Comparison of ENCODE assay signal across 10 cellular contexts in the genomic region with DNA sequence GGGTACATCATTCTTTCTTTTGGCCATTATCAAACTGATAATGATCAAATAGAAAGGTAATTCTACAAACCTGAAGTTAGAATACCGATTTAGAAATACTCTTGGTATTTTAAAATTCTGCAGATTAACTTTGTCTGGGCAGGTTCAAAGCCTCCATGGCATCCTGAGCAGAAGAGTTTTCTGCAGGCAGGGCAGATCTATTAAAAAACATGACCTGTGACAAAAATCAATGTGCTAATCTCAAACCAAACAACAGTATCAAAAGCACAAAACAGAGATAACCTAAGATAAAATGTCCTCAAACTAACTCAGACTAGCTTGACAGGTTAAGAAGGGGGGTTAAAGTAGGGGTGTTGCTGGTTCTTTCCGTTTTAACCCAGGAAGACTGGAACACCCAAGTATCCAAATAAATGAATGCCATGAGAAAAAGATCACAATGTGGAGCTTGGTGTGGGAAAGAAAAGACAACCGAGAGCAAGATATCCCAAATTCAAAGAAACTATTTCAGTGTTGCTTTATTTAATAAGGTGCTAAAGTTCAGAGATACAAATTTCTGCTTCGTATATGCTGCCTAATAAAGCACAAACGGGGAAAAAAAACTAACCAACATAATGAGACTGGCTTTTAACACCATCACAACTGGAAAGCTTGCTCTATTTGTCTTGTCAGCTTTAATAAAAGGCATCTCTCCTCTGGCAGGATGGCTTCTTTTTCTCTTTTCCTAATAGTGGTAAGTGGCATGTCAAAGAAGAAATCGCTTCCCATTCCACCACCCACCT. TPM values are rescaled to one million over a fixed set of nuclear protein-coding genes. Genes with fewer than 3 reads are reported as not detected.
DNase-seq lines count a peak whose midpoint lies in the region; ATAC-seq and TF ChIP-seq lines count a peak whose summit lies in the region.
"Had no signal": no experiment of that assay in that cellular context is flagged by ENCODE, and none has a peak within 500 bp of the region (broad histone marks: within the 10 kb centered on the region; RNA-seq: fewer than 3 reads in every experiment).

No MANE protein-coding gene starts in this region.

- H3K36me3 Mint-ChIP-seq in CD4-positive, alpha-beta T cell (ENCODE audit: low read depth) = no peaks in the 10 kb centered on the region
- no peaks in the 10 kb centered on the region for H3K36me3 Mint-ChIP-seq in activated T-helper 17 cell treated with anti-CD3 and anti-CD28 coated beads, Interleukin-2, amount 50 U/mL, for 72 hours (ENCODE audit: low read depth)

- H3K27me3 ChIP-seq in CD4-positive, alpha-beta T cell (ENCODE audit: control insufficient read depth, insufficient read depth, low read length) = peaks cover 55% of the 10 kb centered on the region
- peaks cover 10% of the 10 kb centered on the region for H3K27me3 ChIP-seq in NT2/D1 (ENCODE audit: insufficient read depth, insufficient read length)
- peaks cover 0 to 30% (median 12%) of the 10 kb centered on the region in 4 donors for H3K27me3 ChIP-seq in esophagus muscularis mucosa
- H3K27me3 ChIP-seq in neuron (ENCODE audit: insufficient read depth, low read length) = no peaks in the 10 kb centered on the region

- TF ChIP-seq EP300 in esophagus muscularis mucosa (IDR thresholded peaks at IDR 0.05) = no peak

- H3K4me1 ChIP-seq in NT2/D1 (ENCODE audit: insufficient read depth, insufficient read length) = no peaks in the 10 kb centered on the region
- peaks cover 20 to 43% (median 40%) of the 10 kb centered on the region in 4 donors for H3K4me1 ChIP-seq in esophagus muscularis mucosa
- peaks cover 42% of the 10 kb centered on the region for H3K4me1 ChIP-seq in neuron (ENCODE audit: insufficient read depth, low read length)

- no peak for TF ChIP-seq POLR2A in esophagus muscularis mucosa (IDR thresholded peaks at IDR 0.05; ENCODE audit: low read depth)

- TF ChIP-seq CTCF in CD4-positive, alpha-beta T cell (IDR thresholded peaks at IDR 0.05) = no peak
- TF ChIP-seq CTCF in esophagus muscularis mucosa (IDR thresholded peaks at IDR 0.05) = no peak

- intact Hi-C loops in CD4-positive, alpha-beta T cell (cut with DNase I, micrococcal nuclease) = no loop called here
- intact Hi-C loops in esophagus muscularis mucosa (cut with DNase I) = no loop called here

- H3K36me3 ChIP-seq in NT2/D1 (ENCODE audit: insufficient read depth, insufficient read length, low read length) (no peaks in the 10 kb centered on the region), esophagus muscularis mucosa (no peaks in the 10 kb centered on the region), neuron (ENCODE audit: insufficient read depth, low read length) (no peaks in the 10 kb centered on the region)

- CTCF ChIA-PET in CD4-positive, alpha-beta T cell (lab: Charles Lee) = no interaction called here

- peak overlapping the region; percentile 67 for H3K9ac ChIP-seq in NT2/D1 (ENCODE audit: insufficient read length, low read depth)

- ATAC-seq in CD4-positive, alpha-beta T cell (ENCODE audit: poor library complexity) = no peak
- no peak for ATAC-seq in GM21529 (IDR thresholded peaks at IDR 0.05; ENCODE audit: unreplicated experiment)
- ATAC-seq in GM21786 (IDR thresholded peaks at IDR 0.05; ENCODE audit: unreplicated experiment) = no peak
- ATAC-seq in activated T-helper 17 cell treated with anti-CD3 and anti-CD28 coated beads, Interleukin-2, amount 50 U/mL, for 72 hours (replicated peaks) = no peak
- ATAC-seq: left lobe of liver had no signal

- H3K4me3 ChIP-seq in NT2/D1 (ENCODE audit: insufficient read length, low read depth) = peak overlapping the region; percentile 78
- peak overlapping the region; percentile 55 to 74 (median 60) for H3K4me3 ChIP-seq in esophagus muscularis mucosa
- H3K4me3 ChIP-seq in neuron (ENCODE audit: low read length) = peak overlapping the region; percentile 99

- no peak overlapping the region for H3K27ac Mint-ChIP-seq in CD4-positive, alpha-beta T cell
- no peak overlapping the region for H3K27ac Mint-ChIP-seq in activated T-helper 17 cell treated with anti-CD3 and anti-CD28 coated beads, Interleukin-2, amount 50 U/mL, for 72 hours

- no peak for DNase-seq in CD4-positive, alpha-beta T cell
- no peak for DNase-seq in NT2/D1 (ENCODE audit: low read depth, low spot score)
- DNase-seq in esophagus muscularis mucosa (ENCODE audit: extremely low spot score) = no peak
- no peak for DNase-seq in effector CD4-positive, alpha-beta T cell
- DNase-seq: DMS153 had no signal

- H3K27ac ChIP-seq in CD4-positive, alpha-beta T cell (ENCODE audit: low read depth, low read length) = no peak overlapping the region
- H3K27ac ChIP-seq in esophagus muscularis mucosa (replicated peaks in 1 of 4) = peak overlapping the region in 1 of 4 donors; percentile 74

- WGBS in esophagus muscularis mucosa = 61% methylated on average over 6 of the region's 6 CpGs

- no peak overlapping the region for H2AFZ ChIP-seq in neuron (ENCODE audit: low read depth, low read length)

- no peaks in the 10 kb centered on the region for H3K9me3 ChIP-seq in CD4-positive, alpha-beta T cell (ENCODE audit: control insufficient read depth, low read length)
- H3K9me3 ChIP-seq in NT2/D1 (ENCODE audit: insufficient read depth, low read length) (no peaks in the 10 kb centered on the region), esophagus muscularis mucosa (no peaks in the 10 kb centered on the region), neuron (ENCODE audit: low read length) (no peaks in the 10 kb centered on the region)

- no peaks in the 10 kb centered on the region for H3K9me3 Mint-ChIP-seq in CD4-positive, alpha-beta T cell
- no peaks in the 10 kb centered on the region for H3K9me3 Mint-ChIP-seq in activated T-helper 17 cell treated with anti-CD3 and anti-CD28 coated beads, Interleukin-2, amount 50 U/mL, for 72 hours

- peaks cover 24% of the 10 kb centered on the region for H3K4me1 Mint-ChIP-seq in CD4-positive, alpha-beta T cell (ENCODE audit: low read depth)
- peaks cover under 1% of the 10 kb centered on the region for H3K4me1 Mint-ChIP-seq in activated T-helper 17 cell treated with anti-CD3 and anti-CD28 coated beads, Interleukin-2, amount 50 U/mL, for 72 hours

- POLR2A ChIA-PET in CD4-positive, alpha-beta T cell (lab: Charles Lee) = no interaction called here

- peak overlapping the region; percentile 54 for H3K4me3 Mint-ChIP-seq in CD4-positive, alpha-beta T cell
- H3K4me3 Mint-ChIP-seq in activated T-helper 17 cell treated with anti-CD3 and anti-CD28 coated beads, Interleukin-2, amount 50 U/mL, for 72 hours = no peak overlapping the region

- H3K27me3 Mint-ChIP-seq in CD4-positive, alpha-beta T cell = peaks cover 76% of the 10 kb centered on the region
- H3K27me3 Mint-ChIP-seq in activated T-helper 17 cell treated with anti-CD3 and anti-CD28 coated beads, Interleukin-2, amount 50 U/mL, for 72 hours = peaks cover 34% of the 10 kb centered on the region

RNA-seq across cellular contexts. Expression of gene EFNA5, which starts 2.4 kb away (rescaled TPM):
- not detected for total RNA-seq in CD4-positive, alpha-beta T cell
- 1 to 10 TPM; 2.8 to 5.7 (median 3.7) TPM for total RNA-seq in esophagus muscularis mucosa
- total RNA-seq in activated T-helper 17 cell treated with anti-CD3 and anti-CD28 coated beads, Interleukin-2, amount 50 U/mL, for 72 hours = not detected
